ENCODE assay signal across 24 cellular contexts in genomic region chr5:133731951-133732350, GRCh38.
"Had no signal": no experiment of that assay in that cellular context is flagged by ENCODE, and none has a peak within 500 bp of the region (broad histone marks: within the 10 kb centered on the region; RNA-seq: fewer than 3 reads in every experiment).

No MANE protein-coding gene starts in this region.

- H3K4me1 ChIP-seq: spleen, suprapubic skin, upper lobe of left lung, vagina had no signal

- H3K9me3 ChIP-seq: neutrophil, suprapubic skin, thyroid gland, upper lobe of left lung, vagina had no signal

- ATAC-seq: left lobe of liver; naive thymus-derived CD8-positive, alpha-beta T cell; sciatic nerve; stimulated activated naive CD8-positive, alpha-beta T cell treated with anti-CD3 and anti-CD28 coated beads, Interleukin-15, amount 100 ng/mL, for 72 hours had no signal

- H3K27me3 ChIP-seq: dorsolateral prefrontal cortex, neutrophil, spleen, suprapubic skin, thyroid gland, upper lobe of left lung, vagina had no signal

- H3K4me1 Mint-ChIP-seq: immature natural killer cell; memory B cell; stimulated activated naive CD8-positive, alpha-beta T cell treated with anti-CD3 and anti-CD28 coated beads, Interleukin-15, amount 100 ng/mL, for 72 hours had no signal

- DNase-seq: caudate nucleus; cerebellar nuclear complex; dorsolateral prefrontal cortex; effector CD4-positive, alpha-beta T cell; hypothalamus; immature natural killer cell; midbrain; naive thymus-derived CD8-positive, alpha-beta T cell; spleen; stimulated activated CD4-positive, alpha-beta T cell treated with anti-CD3 and anti-CD28 coated beads, Interleukin-4, amount 100 ng/mL, for 4 hours; stimulated activated naive CD4-positive, alpha-beta T cell; stimulated activated naive CD8-positive, alpha-beta T cell treated with anti-CD3 and anti-CD28 coated beads, Interleukin-15, amount 100 ng/mL, for 72 hours; thyroid gland had no signal

- H3K36me3 Mint-ChIP-seq: immature natural killer cell had no signal

- H3K4me3 ChIP-seq: dorsolateral prefrontal cortex, lung, spleen, suprapubic skin, thyroid gland, upper lobe of left lung, vagina had no signal

- H3K36me3 ChIP-seq: neutrophil, spleen, suprapubic skin, thyroid gland, upper lobe of left lung, vagina had no signal

- H3K27ac ChIP-seq: neutrophil, parathyroid adenoma, spleen, suprapubic skin, thyroid gland, upper lobe of left lung, vagina had no signal

- H3K27ac Mint-ChIP-seq: immature natural killer cell; memory B cell; progenitor cell of endocrine pancreas; stimulated activated naive CD8-positive, alpha-beta T cell treated with anti-CD3 and anti-CD28 coated beads, Interleukin-15, amount 100 ng/mL, for 72 hours had no signal

- H3K4me3 Mint-ChIP-seq: immature natural killer cell; memory B cell; naive thymus-derived CD8-positive, alpha-beta T cell; neural crest cell; stimulated activated naive CD8-positive, alpha-beta T cell treated with anti-CD3 and anti-CD28 coated beads, Interleukin-15, amount 100 ng/mL, for 72 hours had no signal
